ENCODE assay signal across 20 cellular contexts in the genomic region with DNA sequence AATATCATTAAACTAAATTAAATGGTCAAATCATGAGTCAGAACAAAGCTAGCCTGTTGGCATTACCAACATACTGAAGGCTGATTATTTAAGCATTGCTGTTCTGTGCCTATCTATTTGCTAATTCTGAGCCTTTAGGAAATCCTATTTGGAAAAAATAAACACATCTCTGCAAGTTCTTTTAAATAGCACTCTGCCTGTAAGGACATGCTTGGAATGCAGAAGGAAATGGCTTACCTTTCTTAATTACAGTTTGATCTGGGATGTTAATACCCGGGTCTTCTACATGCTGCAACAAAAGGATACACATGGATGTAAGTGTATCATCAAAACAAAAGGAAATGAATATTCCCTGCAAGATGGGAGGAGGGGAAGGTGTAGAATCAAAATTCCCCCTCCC. TPM values are rescaled to one million over a fixed set of nuclear protein-coding genes. Genes with fewer than 3 reads are reported as not detected.
DNase-seq lines count a peak whose midpoint lies in the region; ATAC-seq, FAIRE-seq and TF ChIP-seq lines count a peak whose summit lies in the region.
"Had no signal": no experiment of that assay in that cellular context is flagged by ENCODE, and none has a peak within 500 bp of the region (broad histone marks: within the 10 kb centered on the region; RNA-seq: fewer than 3 reads in every experiment).

No MANE protein-coding gene starts in this region.

- H3K4me1 ChIP-seq in Caco-2 = peaks cover 17% of the 10 kb centered on the region; the same call in 1 of the 2 replicates
- peaks cover 42% of the 10 kb centered on the region for H3K4me1 ChIP-seq in keratinocyte (ENCODE audit: control insufficient read depth, extremely low read depth, insufficient read depth, low read length)

- H3K9me3 Mint-ChIP-seq in Caco-2 (ENCODE audit: unreplicated experiment) (no peaks in the 10 kb centered on the region), progenitor cell of endocrine pancreas (ENCODE audit: low read depth) (no peaks in the 10 kb centered on the region)

- peaks cover 88% of the 10 kb centered on the region for H3K79me2 ChIP-seq in keratinocyte (ENCODE audit: control insufficient read depth, insufficient read depth, low read length)

- no peak for ATAC-seq in HG03039 (IDR thresholded peaks at IDR 0.05; ENCODE audit: unreplicated experiment)
- ATAC-seq: activated CD8-positive, alpha-beta memory T cell treated with anti-CD3 and anti-CD28 coated beads, Interleukin-2, amount 10 ng/mL, durations not matched to agents 7 days and 5 days; left colon; mucosa of descending colon; stimulated activated effector memory CD8-positive, alpha-beta T cell treated with anti-CD3 and anti-CD28 coated beads, Interleukin-12 subunit alpha, Interleukin-12 subunit beta, amount 100 ng/mL, for 72 hours had no signal

- H3K36me3 Mint-ChIP-seq in Caco-2 (ENCODE audit: insufficient read depth, unreplicated experiment) (peaks cover 31% of the 10 kb centered on the region), progenitor cell of endocrine pancreas (ENCODE audit: insufficient read depth) (no peaks in the 10 kb centered on the region)

- CTCF ChIA-PET in Caco-2 (lab: Charles Lee) = interaction anchor here (0.7 kb wide), 1 partner anchor 511 kb away, joined by 5 read pairs; no protein-coding TSS in a partner anchor

- H3K4me2 ChIP-seq in keratinocyte (ENCODE audit: control insufficient read depth, extremely low read depth, insufficient read depth, low read depth, low read length) = peak overlapping the region; percentile 97

- H3K4me3 ChIP-seq in Caco-2 (ENCODE audit: low read depth, low read length) (no peak overlapping the region), HFF-Myc (replicated peaks; ENCODE audit: low read depth, low read length) (peak overlapping the region; percentile 83), keratinocyte (ENCODE audit: control insufficient read depth in 2 of 3, extremely low read depth in 1 of 3, insufficient read depth in 2 of 3, low read depth in 1 of 3, low read length in 3 of 3) (peak overlapping the region; percentile 65 to 99 (median 98))
- H3K4me3 ChIP-seq: mucosa of descending colon had no signal

- H3K4me1 Mint-ChIP-seq in Caco-2 (ENCODE audit: low read depth, unreplicated experiment) = peaks cover 25% of the 10 kb centered on the region
- H3K4me1 Mint-ChIP-seq in progenitor cell of endocrine pancreas (ENCODE audit: low read depth) = peaks cover 8% of the 10 kb centered on the region

- H3K27ac ChIP-seq in VCaP (peak overlapping the region; percentile 87), keratinocyte (ENCODE audit: control insufficient read depth, insufficient read depth, low read length) (peak overlapping the region; percentile 100)

- H3K4me3 Mint-ChIP-seq in Caco-2 (ENCODE audit: unreplicated experiment) = peak overlapping the region; percentile 11
- no peak overlapping the region for H3K4me3 Mint-ChIP-seq in progenitor cell of endocrine pancreas (ENCODE audit: low read depth)
- H3K4me3 Mint-ChIP-seq: activated CD8-positive, alpha-beta memory T cell treated with anti-CD3 and anti-CD28 coated beads, Interleukin-2, amount 10 ng/mL, durations not matched to agents 7 days and 5 days; activated naive CD8-positive, alpha-beta T cell treated with anti-CD3 and anti-CD28 coated beads, Interleukin-2, amount 10 ng/mL, durations not matched to agents 7 days and 5 days; CD4-positive, alpha-beta T cell; dendritic cell treated with granulocyte-macrophage colony-stimulating factor and Interleukin-4, amounts not matched to agents 40 ng/mL and 50 ng/mL, for 4 days; stimulated activated effector memory CD8-positive, alpha-beta T cell treated with anti-CD3 and anti-CD28 coated beads, Interleukin-12 subunit alpha, Interleukin-12 subunit beta, amount 100 ng/mL, for 72 hours had no signal

- no peak for TF ChIP-seq CTCF in Caco-2 (IDR thresholded peaks at IDR 0.05; ENCODE audit: insufficient read depth in 1 of 2, low read depth in 1 of 2, low read length in 1 of 2, severe bottlenecking in 1 of 2, unreplicated experiment in 1 of 2)
- no peak for TF ChIP-seq CTCF in HFF-Myc (IDR thresholded peaks at IDR 0.05; ENCODE audit: low read depth, low read length, missing control alignments)
- TF ChIP-seq CTCF in VCaP (conservative IDR thresholded peaks at IDR 0.05) = no peak
- TF ChIP-seq CTCF in keratinocyte (optimal IDR thresholded peaks at IDR 0.05 in 1 of 3, IDR thresholded peaks at IDR 0.05 in 1 of 3, conservative IDR thresholded peaks at IDR 0.05 in 1 of 3; ENCODE audit: extremely low read depth in 1 of 3, insufficient read depth in 2 of 3, low read length in 3 of 3) = no peak
- TF ChIP-seq CTCF in progenitor cell of endocrine pancreas (IDR thresholded peaks at IDR 0.05; ENCODE audit: unreplicated experiment) = no peak

- H3K9ac ChIP-seq in keratinocyte (ENCODE audit: control insufficient read depth, extremely low read depth, insufficient read depth, low read length) = peak overlapping the region; percentile 100

- DNase-seq in Caco-2 (no peak), HFF-Myc (ENCODE audit: extremely low read depth, low read depth) (no peak), keratinocyte (ENCODE audit: low read depth, low spot score) (no peak), NCI-H2196 (lab: John Stamatoyannopoulos, UW; ENCODE audit: unreplicated experiment) (no peak), progenitor cell of endocrine pancreas (ENCODE audit: low spot score, unreplicated experiment) (no peak), hippocampal formation (lab: John Stamatoyannopoulos, UW) (no peak)
- DNase-seq: activated CD4-positive, alpha-beta T cell treated with anti-CD3 and anti-CD28 coated beads for 4 hours; activated CD8-positive, alpha-beta memory T cell treated with anti-CD3 and anti-CD28 coated beads, Interleukin-2, amount 10 ng/mL, durations not matched to agents 7 days and 5 days; activated naive CD8-positive, alpha-beta T cell treated with anti-CD3 and anti-CD28 coated beads, Interleukin-2, amount 10 ng/mL, durations not matched to agents 7 days and 5 days; CD4-positive, alpha-beta T cell; left colon; mucosa of descending colon; NCI-H2171 treated with DMSO at 0.1 percent for 48 hours; nucleus accumbens had no signal

- no peaks in the 10 kb centered on the region for H3K9me3 ChIP-seq in Caco-2
- H3K9me3 ChIP-seq in keratinocyte (ENCODE audit: control insufficient read depth, low read depth, low read length) = no peaks in the 10 kb centered on the region

- no peak overlapping the region for H2AFZ ChIP-seq in keratinocyte (ENCODE audit: control insufficient read depth, low read length)

- peak; percentile 73 for FAIRE-seq in keratinocyte (lab: Jason Lieb, UNC)
- FAIRE-seq: TTC549 had no signal

- H4K20me1 ChIP-seq in keratinocyte (ENCODE audit: control insufficient read depth, extremely low read depth, insufficient read depth, low read length) = peaks cover 14% of the 10 kb centered on the region

- dilution Hi-C loops in keratinocyte (cut with MboI; ENCODE audit: extremely low pct_ligation_motif_present, low sequenced_read_pairs) = no loop called here

- no TSS peak for BruUV-seq in Caco-2 (replicated peaks; lab: Mats Ljungman, UMichigan)

- no peaks in the 10 kb centered on the region for H3K9me1 ChIP-seq in keratinocyte (ENCODE audit: control insufficient read depth, extremely low read depth, insufficient read depth, low read length)

- H3K27me3 ChIP-seq in Caco-2 (replicated peaks; ENCODE audit: control insufficient read depth, insufficient read depth, low read length) = no peaks in the 10 kb centered on the region
- H3K27me3 ChIP-seq in keratinocyte (ENCODE audit: control insufficient read depth, extremely low read depth, insufficient read depth, low read length) = no peaks in the 10 kb centered on the region

- intact Hi-C loops in Caco-2 (cut with micrococcal nuclease; ENCODE audit: unreplicated experiment) = loop anchor here (10.0 kb wide), 1 partner anchor 862 kb away; no protein-coding TSS in a partner anchor

- POLR2A ChIA-PET in Caco-2 (lab: Charles Lee) = interaction anchor here (0.6 kb wide), 1 partner anchor 8 kb away, joined by 3 read pairs; no protein-coding TSS in a partner anchor

- no peaks in the 10 kb centered on the region for H3K36me3 ChIP-seq in Caco-2 (ENCODE audit: control insufficient read depth, insufficient read depth, low read length)
- H3K36me3 ChIP-seq in keratinocyte (ENCODE audit: control insufficient read depth in 2 of 2, extremely low read depth in 1 of 2, insufficient read depth in 2 of 2, low read length in 2 of 2) = peaks cover 13 to 47% of the 10 kb centered on the region in 2 experiments

- H3K27ac Mint-ChIP-seq in Caco-2 (ENCODE audit: unreplicated experiment) = no peak overlapping the region
- H3K27ac Mint-ChIP-seq in progenitor cell of endocrine pancreas = no peak overlapping the region
- H3K27ac Mint-ChIP-seq: activated CD8-positive, alpha-beta memory T cell treated with anti-CD3 and anti-CD28 coated beads, Interleukin-2, amount 10 ng/mL, durations not matched to agents 7 days and 5 days; activated naive CD8-positive, alpha-beta T cell treated with anti-CD3 and anti-CD28 coated beads, Interleukin-2, amount 10 ng/mL, durations not matched to agents 7 days and 5 days; activated T-helper 2 cell treated with anti-CD3 and anti-CD28 coated beads, Interferon-gamma antibody, Interleukin-2, Interleukin-4, amounts not matched to agents 10 μg/mL and 5 μg/mL and 100 μg/mL, durations not matched to agents 14 hours and 24 hours and 36 hours; CD4-positive, alpha-beta T cell; dendritic cell treated with granulocyte-macrophage colony-stimulating factor and Interleukin-4, amounts not matched to agents 40 ng/mL and 50 ng/mL, for 4 days; stimulated activated effector memory CD8-positive, alpha-beta T cell treated with anti-CD3 and anti-CD28 coated beads, Interleukin-12 subunit alpha, Interleukin-12 subunit beta, amount 100 ng/mL, for 72 hours had no signal

- H3K27me3 Mint-ChIP-seq in Caco-2 (ENCODE audit: insufficient read depth, unreplicated experiment) (peaks cover 2% of the 10 kb centered on the region), progenitor cell of endocrine pancreas (peaks cover 93% of the 10 kb centered on the region)

RNA-seq across cellular contexts. Expression of gene TFAP2A, which starts 8.3 kb away (rescaled TPM):
- total RNA-seq in Caco-2 (2022) (6.3 and 8.7 TPM in 2 replicates), progenitor cell of endocrine pancreas (4.7 and 10.0 TPM in 2 replicates)
- 25.5 to 30.2 TPM (median 27.7 TPM) in 3 replicates for polyA plus RNA-seq in keratinocyte
- 88.1 TPM for polyA plus RNA-seq in keratinocyte (2011; ENCODE audit: low read depth)
- 28.5 and 39.0 TPM in 2 replicates for polyA plus RNA-seq in keratinocyte (2011; cell fraction: cytosol; rRNA removed)
- polyA plus RNA-seq in keratinocyte (2011; cell fraction: nucleus; rRNA removed) = 104 and 128 TPM in 2 replicates
- 64.1 and 117 TPM in 2 replicates for polyA plus RNA-seq in keratinocyte (2012; ENCODE audit: low replicate concordance)
- polyA minus RNA-seq in keratinocyte = 26.9 to 42.3 TPM (median 32.3 TPM) in 3 replicates
- polyA minus RNA-seq in keratinocyte (2011; cell fraction: cytosol; rRNA and poly(A)+ RNA removed) = 55.2 TPM
- polyA minus RNA-seq in keratinocyte (2011; cell fraction: nucleus; rRNA and poly(A)+ RNA removed) = 65.1 and 87.0 TPM in 2 replicates
- total RNA-seq: activated naive CD8-positive, alpha-beta T cell treated with anti-CD3 and anti-CD28 coated beads, Interleukin-2, amount 10 ng/mL, durations not matched to agents 7 days and 5 days had no signal
